Comparison of ENCODE assay signal across 8 cellular contexts in the genomic region with DNA sequence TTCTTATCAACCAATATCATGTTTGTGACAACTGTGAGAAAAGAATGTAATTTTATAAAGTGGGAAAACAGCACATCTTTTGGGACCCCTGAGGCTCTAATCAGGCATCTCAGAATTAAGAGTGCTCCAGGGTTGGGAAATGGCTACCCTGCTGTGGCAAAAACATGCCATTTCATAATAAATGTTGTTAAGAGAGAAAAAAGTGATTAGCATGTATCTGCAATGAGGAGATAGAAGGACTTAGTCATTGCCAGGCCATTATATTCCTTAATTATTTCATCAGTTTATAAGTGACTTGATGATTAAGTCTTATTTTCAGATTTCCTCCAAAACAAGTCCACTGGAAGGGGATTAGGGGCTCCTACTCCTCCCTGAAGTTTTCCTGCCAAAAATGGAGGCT. TPM values are rescaled to one million over a fixed set of nuclear protein-coding genes. Genes with fewer than 3 reads are reported as not detected.
DNase-seq lines count a peak whose midpoint lies in the region; ATAC-seq and TF ChIP-seq lines count a peak whose summit lies in the region.
"Not testable (repeated sequence)": the region's sequence is repeated elsewhere in the genome, so short reads cannot be mapped to it uniquely, and the experiment has no call there.

No MANE protein-coding gene starts in this region.

- H3K4me3 ChIP-seq in A673 (ENCODE audit: low read depth, low read length, poor library complexity, severe bottlenecking): peak overlapping the region; percentile 79
- peak overlapping the region; percentile 72 for H3K4me3 ChIP-seq in GM23338
- H3K4me3 ChIP-seq in OCI-LY3 (ENCODE audit: low read length): peak overlapping the region; percentile 80
- peak overlapping the region; percentile 3 for H3K4me3 ChIP-seq in choroid plexus epithelial cell (ENCODE audit: low read depth, low read length)
- peak overlapping the region in 9 of 12 donors; percentile 5 to 96 (median 95) for H3K4me3 ChIP-seq in heart left ventricle
- peak overlapping the region in 1 of 2 donors; percentile 67 for H3K4me3 ChIP-seq in muscle layer of duodenum (ENCODE audit: low read depth in 1 of 2, low read length in 2 of 2)
- peak overlapping the region in 3 of 7 experiments; percentile 64 to 81 (median 72) for H3K4me3 ChIP-seq in skin epidermis

- not testable (repeated sequence) for BruUV-seq in A673 (replicated peaks; lab: Mats Ljungman, UMichigan)

- TF ChIP-seq POLR2A in heart left ventricle (IDR thresholded peaks at IDR 0.05): not testable (repeated sequence)

- H3K27me3 Mint-ChIP-seq in GM23338 (ENCODE audit: insufficient read depth, low read depth, poor library complexity); activated T-cell treated with anti-CD3 and anti-CD28 coated beads, Interleukin-2, amount 50 U/mL, for 4 hours (ENCODE audit: low read depth): not testable (repeated sequence)

- H3K9me2 ChIP-seq in GM23338 (ENCODE audit: insufficient read depth): not testable (repeated sequence)

- POLR2A ChIA-PET in A673 (lab: Charles Lee; ENCODE audit: low non-redundant PET): not testable (repeated sequence)

- peak; percentile 65 for DNase-seq in A673 (ENCODE audit: low spot score)
- DNase-seq in GM23338 (ENCODE audit: low spot score); activated T-cell treated with anti-CD3 and anti-CD28 coated beads, Interleukin-2, amount 50 U/mL, for 4 hours; choroid plexus epithelial cell (ENCODE audit: low read depth); heart left ventricle: not testable (repeated sequence)

- peaks cover 70% of the 10 kb centered on the region for H3K79me2 ChIP-seq in GM23338 (replicated peaks; ENCODE audit: insufficient read depth)
- peaks cover 80% of the 10 kb centered on the region for H3K79me2 ChIP-seq in OCI-LY3 (ENCODE audit: low read length)

- H3K9ac ChIP-seq in OCI-LY3 (ENCODE audit: low read length): peak overlapping the region; percentile 97

- not testable (repeated sequence) for ATAC-seq in GM23338; activated T-cell treated with anti-CD3 and anti-CD28 coated beads, Interleukin-2, amount 50 U/mL, for 4 hours; heart left ventricle

- intact Hi-C loops in A673 (cut with micrococcal nuclease; ENCODE audit: unreplicated experiment) (loop anchor here (5.0 to 10.0 kb wide), 2 partner anchors 164 to 327 kb away; no protein-coding TSS in a partner anchor), heart left ventricle (cut with DNase I) (loop anchor here in 4 of 10 donors (5.0 to 10.0 kb wide), 5 partner anchors 62 to 277 kb away; no protein-coding TSS in a partner anchor)

- not testable (repeated sequence) for H2AFZ ChIP-seq in GM23338; OCI-LY3 (ENCODE audit: low read depth, low read length)

- H3K27ac ChIP-seq in A673 (ENCODE audit: low read depth, low read length, poor library complexity, severe bottlenecking): peak overlapping the region; percentile 55
- peak overlapping the region; percentile 94 for H3K27ac ChIP-seq in GM23338 (ENCODE audit: low read depth)
- H3K27ac ChIP-seq in OCI-LY3 (ENCODE audit: low read length): peak overlapping the region; percentile 92
- H3K27ac ChIP-seq in heart left ventricle: peak overlapping the region; percentile 90 to 100 (median 99)
- H3K27ac ChIP-seq in muscle layer of duodenum (ENCODE audit: low read length): peak overlapping the region; percentile 88
- peak overlapping the region in 18 of 21 experiments; percentile 94 to 100 (median 100) for H3K27ac ChIP-seq in skin epidermis

- TF ChIP-seq CTCF in A673 (conservative IDR thresholded peaks at IDR 0.05; ENCODE audit: low read depth, low read length); GM23338 (conservative IDR thresholded peaks at IDR 0.05; ENCODE audit: low read depth in 2 of 2); OCI-LY3 (IDR thresholded peaks at IDR 0.05; ENCODE audit: low read depth, low read length); choroid plexus epithelial cell (conservative IDR thresholded peaks at IDR 0.05; ENCODE audit: low read depth, low read length); heart left ventricle (IDR thresholded peaks at IDR 0.05): not testable (repeated sequence)

- not testable (repeated sequence) for H3K36me3 ChIP-seq in A673 (ENCODE audit: insufficient read depth, low read length, poor library complexity, severe bottlenecking); GM23338 (ENCODE audit: insufficient read depth); OCI-LY3 (replicated peaks; ENCODE audit: low read depth, low read length); heart left ventricle; muscle layer of duodenum (ENCODE audit: control insufficient read depth in 1 of 2, insufficient read depth in 2 of 2, low read length in 2 of 2)

- H3K36me3 Mint-ChIP-seq in GM23338 (ENCODE audit: low read depth); activated T-cell treated with anti-CD3 and anti-CD28 coated beads, Interleukin-2, amount 50 U/mL, for 4 hours (ENCODE audit: insufficient read depth): not testable (repeated sequence)

- H3F3A ChIP-seq in GM23338 (replicated peaks; ENCODE audit: low read depth): not testable (repeated sequence)

- H3K27me3 ChIP-seq in A673 (replicated peaks; ENCODE audit: insufficient read depth, low read depth, low read length, poor library complexity); GM23338 (ENCODE audit: insufficient read depth); OCI-LY3 (ENCODE audit: low read depth, low read length); heart left ventricle; muscle layer of duodenum (ENCODE audit: low read depth, low read length): not testable (repeated sequence)

- peaks cover 34% of the 10 kb centered on the region for H3K4me1 ChIP-seq in A673 (ENCODE audit: insufficient read depth, low read length, poor library complexity, severe bottlenecking)
- H3K4me1 ChIP-seq in GM23338 (ENCODE audit: insufficient read depth): peaks cover 44% of the 10 kb centered on the region
- H3K4me1 ChIP-seq in OCI-LY3 (ENCODE audit: low read length): peaks cover 45% of the 10 kb centered on the region
- H3K4me1 ChIP-seq in heart left ventricle: peaks cover 2 to 63% (median 42%) of the 10 kb centered on the region in 12 donors
- not testable (repeated sequence) for H3K4me1 ChIP-seq in muscle layer of duodenum (ENCODE audit: control insufficient read depth in 1 of 2, insufficient read depth in 2 of 2, low read length in 2 of 2)

- H4K20me1 ChIP-seq in GM23338 (replicated peaks; ENCODE audit: insufficient read depth): not testable (repeated sequence)
- H4K20me1 ChIP-seq in OCI-LY3 (ENCODE audit: insufficient read depth, low read length): peaks cover 16% of the 10 kb centered on the region; the same call in 1 of the 2 replicates

- H3K4me3 Mint-ChIP-seq in GM23338: peak overlapping the region; percentile 85
- H3K4me3 Mint-ChIP-seq in activated T-cell treated with anti-CD3 and anti-CD28 coated beads, Interleukin-2, amount 50 U/mL, for 4 hours: peak overlapping the region; percentile 95

- CTCF ChIA-PET in A673 (lab: Charles Lee): not testable (repeated sequence)

- H3K4me2 ChIP-seq in GM23338 (peak overlapping the region; percentile 71), OCI-LY3 (ENCODE audit: low read length) (peak overlapping the region; percentile 84)

- not testable (repeated sequence) for H3K9me3 Mint-ChIP-seq in GM23338; activated T-cell treated with anti-CD3 and anti-CD28 coated beads, Interleukin-2, amount 50 U/mL, for 4 hours

- peak overlapping the region; percentile 98 for H3K27ac Mint-ChIP-seq in GM23338

- H3K4me1 Mint-ChIP-seq in GM23338: peaks cover 47% of the 10 kb centered on the region
- peaks cover 47% of the 10 kb centered on the region for H3K4me1 Mint-ChIP-seq in activated T-cell treated with anti-CD3 and anti-CD28 coated beads, Interleukin-2, amount 50 U/mL, for 4 hours (ENCODE audit: low read depth)

- H3K9me3 ChIP-seq in A673 (ENCODE audit: low read depth, low read length, poor library complexity, severe bottlenecking); OCI-LY3 (ENCODE audit: insufficient read depth, low read length); heart left ventricle; muscle layer of duodenum (ENCODE audit: control insufficient read depth in 1 of 2, low read length in 2 of 2): not testable (repeated sequence)

RNA-seq across cellular contexts. Expression of gene ZNF217, which starts 3.1 kb away (rescaled TPM):
- total RNA-seq in A673 (2021) (27.0 and 37.7 TPM in 2 replicates), heart left ventricle (10 to 100 TPM in 2 of 9 donors, 1 to 10 TPM in 7; 5.4 to 24.1 (median 8.6) TPM)
- 76.7 and 78.0 TPM in 2 replicates for total RNA-seq in GM23338 (2014; rRNA removed; shearing (Covaris generic))
- polyA plus RNA-seq in GM23338 (2016; fragmentation: Nextera tagmentation; extraction: Ambion mirVana) (30.8 and 32.8 TPM in 2 replicates), heart left ventricle (1 to 10 TPM; 3.7 to 5.0 TPM)
- 10 to 100 TPM; 25.9 to 27.8 (median 26.4) TPM for total RNA-seq in activated T-cell treated with anti-CD3 and anti-CD28 coated beads, Interleukin-2, amount 50 U/mL, for 4 hours
